11 cellular contexts compared by ENCODE assay signal in the genomic region with DNA sequence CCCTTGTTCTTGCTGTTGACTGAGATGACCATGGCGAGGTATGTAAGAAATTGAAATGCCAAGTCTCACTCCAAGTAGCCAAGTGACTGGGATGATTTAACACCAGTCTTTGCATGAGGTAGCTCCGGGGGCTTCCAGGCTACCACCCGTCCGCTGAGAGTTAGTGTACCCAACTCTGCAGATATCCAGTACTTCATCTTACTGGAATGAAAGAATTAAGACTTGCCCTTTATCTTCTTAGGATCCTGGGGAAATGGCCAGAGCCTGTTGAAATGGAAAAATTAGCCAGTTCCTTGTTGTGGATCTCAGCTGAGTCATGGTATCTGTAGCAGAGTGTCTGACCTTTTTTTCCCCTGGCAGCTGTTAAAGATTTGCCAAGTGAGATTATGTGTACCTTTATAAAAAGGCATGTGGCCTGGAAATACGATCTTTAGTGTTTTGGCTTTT.
A peak's percentile ranks its signal among the peaks of the same experiment; 100 is the strongest.
DNase-seq lines count a peak whose midpoint lies in the region; ATAC-seq, FAIRE-seq and TF ChIP-seq lines count a peak whose summit lies in the region.
"Had no signal": no experiment of that assay in that cellular context is flagged by ENCODE, and none has a peak within 500 bp of the region (broad histone marks: within the 10 kb centered on the region; RNA-seq: fewer than 3 reads in every experiment).

No MANE protein-coding gene starts in this region.

- H3K4me1 ChIP-seq in HUES48 (ENCODE audit: control insufficient read depth, insufficient read depth, low read length) (peaks cover 35% of the 10 kb centered on the region), K562 (replicated peaks in 1 of 2; ENCODE audit: control insufficient read depth in 2 of 2, insufficient read depth in 2 of 2, low read length in 2 of 2) (peaks cover 0 to 7% of the 10 kb centered on the region in 2 experiments; a peak in 3 of 5 replicates), stomach smooth muscle (ENCODE audit: control insufficient read depth, insufficient read depth, low read length) (peaks cover 12% of the 10 kb centered on the region)

- POLR2A ChIA-PET in K562 (lab: Yijun Ruan, JAX) = interaction anchor here (0.9 to 1.1 kb wide), 3 partner anchors 10 to 432 kb away, joined by 3 to 4 read pairs (median 4); a partner anchor contains a TSS

- H3K36me3 ChIP-seq in HUES48 (ENCODE audit: control insufficient read depth, insufficient read depth, low read length) (no peaks in the 10 kb centered on the region), K562 (ENCODE audit: control insufficient read depth, insufficient read depth, low read length) (no peaks in the 10 kb centered on the region), stomach smooth muscle (ENCODE audit: control insufficient read depth in 2 of 2, insufficient read depth in 2 of 2, low read length in 2 of 2) (no peaks in the 10 kb centered on the region)

- 46% methylated on average over 5 of the region's 5 CpGs for WGBS in K562 (ENCODE audit: insufficient coverage, low coverage, missing lambda C conversion rate)

- ATAC-seq in K562 (peak; percentile 71), GM18867 (IDR thresholded peaks at IDR 0.05; ENCODE audit: unreplicated experiment) (no peak), HG03457 (IDR thresholded peaks at IDR 0.05; ENCODE audit: unreplicated experiment) (no peak)

- FAIRE-seq in K562 (lab: Jason Lieb, UNC) = peak; percentile 60

- H3K27ac ChIP-seq in HUES48 (ENCODE audit: low read depth, low read length) (peak overlapping the region; percentile 92), K562 (ENCODE audit: extremely low read depth, low read depth, low read length) (0 out of 3 replicates have a peak overlapping the region, but pooled peaks have one; percentile 19), stomach smooth muscle (ENCODE audit: low read length) (peak overlapping the region; percentile 64)

- no peaks in the 10 kb centered on the region for H3K9me1 ChIP-seq in K562 (ENCODE audit: control insufficient read depth, insufficient read depth, low read length)

- H3K4me2 ChIP-seq in K562 (ENCODE audit: insufficient read depth, low read length) = no peak overlapping the region

- H3K27me3 ChIP-seq in HUES48 (ENCODE audit: control insufficient read depth, insufficient read depth, low read length) (no peaks in the 10 kb centered on the region), K562 (ENCODE audit: control insufficient read depth in 2 of 2, insufficient read depth in 2 of 2, low read length in 2 of 2) (no peaks in the 10 kb centered on the region), stomach smooth muscle (ENCODE audit: control insufficient read depth in 1 of 2, insufficient read depth in 2 of 2, low read length in 2 of 2) (no peaks in the 10 kb centered on the region)

- H3K4me3 ChIP-seq in HUES48 (ENCODE audit: low read depth, low read length) (peak overlapping the region; percentile 34), K562 (no peak overlapping the region), stomach smooth muscle (ENCODE audit: low read length in 2 of 2) (peak overlapping the region; percentile 7 to 52)

- no peaks in the 10 kb centered on the region for H3K79me2 ChIP-seq in K562 (ENCODE audit: control insufficient read depth, insufficient read depth, low read length)

- CTCF ChIA-PET in K562 (lab: Yijun Ruan, JAX; ENCODE audit: low intra/inter-chr PET ratio) = no interaction called here

- TF ChIP-seq POLR2A in K562 (conservative IDR thresholded peaks at IDR 0.05) = no peak

- no peak for TF ChIP-seq CTCF in K562 (IDR thresholded peaks at IDR 0.05 in 2 of 3, conservative IDR thresholded peaks at IDR 0.05 in 1 of 3; ENCODE audit: insufficient read depth in 2 of 3, low read depth in 1 of 3, low read length in 3 of 3)

- no peak for TF ChIP-seq RAD21 in K562 (CRISPR knock-in tag; conservative IDR thresholded peaks at IDR 0.05 in 1 of 2, IDR thresholded peaks at IDR 0.05 in 1 of 2)

- H3K9me3 ChIP-seq in HUES48 (ENCODE audit: control insufficient read depth, insufficient read depth, low read length) (no peaks in the 10 kb centered on the region), K562 (replicated peaks; ENCODE audit: control insufficient read depth, insufficient read depth, low read depth, low read length) (no peaks in the 10 kb centered on the region), stomach smooth muscle (ENCODE audit: control insufficient read depth in 2 of 2, low read length in 2 of 2) (no peaks in the 10 kb centered on the region)

- no TSS peak for BruUV-seq in K562 (replicated peaks; lab: Mats Ljungman, UMichigan)

- intact Hi-C loops in K562 (cut with micrococcal nuclease) = no loop called here

- TF ChIP-seq EP300 in K562 (IDR thresholded peaks at IDR 0.05; ENCODE audit: low read length) = peak; percentile 31; the same call in 1 of the 2 replicates

- H2AFZ ChIP-seq in K562 (ENCODE audit: low read depth, low read length) = no peak overlapping the region

- in situ Hi-C loops in K562 (cut with MboI) = no loop called here

- H4K20me1 ChIP-seq in K562 (replicated peaks; ENCODE audit: control insufficient read depth, insufficient read depth, low read length) = no peaks in the 10 kb centered on the region

- H3K9ac ChIP-seq in HUES48 (ENCODE audit: low read depth, low read length) (0 out of 2 replicates have a peak overlapping the region, but pooled peaks have one; percentile 1), K562 (ENCODE audit: insufficient read depth in 1 of 2, low read depth in 2 of 2, low read length in 2 of 2) (no peak overlapping the region), stomach smooth muscle (ENCODE audit: low read length in 2 of 2) (peak overlapping the region in 1 of 2 donors; percentile 13)

- DNase-seq in K562 (ENCODE audit: extremely low read depth in 1 of 4, low spot score in 3 of 4) = peak in 2 of 4 experiments; percentile 33 to 46
- peak; percentile 68 for DNase-seq in islet precursor cell
- no peak for DNase-seq in KG1 (lab: John Stamatoyannopoulos, UW)
- no peak for DNase-seq in middle frontal gyrus (ENCODE audit: extremely low spot score, low spot score)
- DNase-seq: activated effector memory CD4-positive, alpha-beta T cell treated with anti-CD3 and anti-CD28 coated beads, Interleukin-2, amount 50 U/mL, for 16 hours; NCI-H510A treated with DMSO at 0.1 percent for 48 hours; stimulated activated CD4-positive, alpha-beta T cell treated with anti-CD3 and anti-CD28 coated beads, Interleukin-4, amount 100 ng/mL, for 4 hours had no signal

TF ChIP-seq in K562, 482 proteins besides CTCF, POLR2A, EP300 and RAD21 (continues in another document):
- TF ChIP-seq SNRNP70 (optimal IDR thresholded peaks at IDR 0.05; ENCODE audit: low read depth, low read length) = no peak
- no peak for TF ChIP-seq ATF7 (IDR thresholded peaks at IDR 0.05)
- TF ChIP-seq LCOR (CRISPR knock-in tag; IDR thresholded peaks at IDR 0.05) = no peak
- no peak for TF ChIP-seq PURB (CRISPR knock-in tag; IDR thresholded peaks at IDR 0.05; ENCODE audit: low read depth)
- no peak for TF ChIP-seq SRF (CRISPR knock-in tag; IDR thresholded peaks at IDR 0.05)
- no peak for TF ChIP-seq ILK (tag; IDR thresholded peaks at IDR 0.05; ENCODE audit: borderline replicate concordance, low read depth)
- TF ChIP-seq ASH1L (IDR thresholded peaks at IDR 0.05; ENCODE audit: borderline replicate concordance, low read depth, partially characterized antibody) = no peak
- no peak for TF ChIP-seq EHMT2 (IDR thresholded peaks at IDR 0.05)
- peak; percentile 51; the same call in 1 of the 2 replicates for TF ChIP-seq SPI1 (IDR thresholded peaks at IDR 0.05; ENCODE audit: borderline replicate concordance, low read depth, low read length)
- TF ChIP-seq, protein P1, sequence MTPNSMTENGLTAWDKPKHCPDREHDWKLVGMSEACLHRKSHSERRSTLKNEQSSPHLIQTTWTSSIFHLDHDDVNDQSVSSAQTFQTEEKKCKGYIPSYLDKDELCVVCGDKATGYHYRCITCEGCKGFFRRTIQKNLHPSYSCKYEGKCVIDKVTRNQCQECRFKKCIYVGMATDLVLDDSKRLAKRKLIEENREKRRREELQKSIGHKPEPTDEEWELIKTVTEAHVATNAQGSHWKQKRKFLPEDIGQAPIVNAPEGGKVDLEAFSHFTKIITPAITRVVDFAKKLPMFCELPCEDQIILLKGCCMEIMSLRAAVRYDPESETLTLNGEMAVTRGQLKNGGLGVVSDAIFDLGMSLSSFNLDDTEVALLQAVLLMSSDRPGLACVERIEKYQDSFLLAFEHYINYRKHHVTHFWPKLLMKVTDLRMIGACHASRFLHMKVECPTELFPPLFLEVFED (CRISPR knock-in tag; conservative IDR thresholded peaks at IDR 0.05) = no peak
- no peak for TF ChIP-seq MYBL2 (IDR thresholded peaks at IDR 0.05; ENCODE audit: low read depth)
- TF ChIP-seq MYBL2 (CRISPR knock-in tag; IDR thresholded peaks at IDR 0.05; ENCODE audit: borderline replicate concordance) = no peak
- TF ChIP-seq, protein P2, sequence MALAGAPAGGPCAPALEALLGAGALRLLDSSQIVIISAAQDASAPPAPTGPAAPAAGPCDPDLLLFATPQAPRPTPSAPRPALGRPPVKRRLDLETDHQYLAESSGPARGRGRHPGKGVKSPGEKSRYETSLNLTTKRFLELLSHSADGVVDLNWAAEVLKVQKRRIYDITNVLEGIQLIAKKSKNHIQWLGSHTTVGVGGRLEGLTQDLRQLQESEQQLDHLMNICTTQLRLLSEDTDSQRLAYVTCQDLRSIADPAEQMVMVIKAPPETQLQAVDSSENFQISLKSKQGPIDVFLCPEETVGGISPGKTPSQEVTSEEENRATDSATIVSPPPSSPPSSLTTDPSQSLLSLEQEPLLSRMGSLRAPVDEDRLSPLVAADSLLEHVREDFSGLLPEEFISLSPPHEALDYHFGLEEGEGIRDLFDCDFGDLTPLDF (CRISPR knock-in tag; IDR thresholded peaks at IDR 0.05) = no peak
- no peak for TF ChIP-seq YY1 (IDR thresholded peaks at IDR 0.05; ENCODE audit: borderline replicate concordance in 1 of 3, control insufficient read depth in 1 of 3, extremely low read depth in 1 of 3, insufficient read depth in 3 of 3, insufficient read length in 1 of 3, insufficient replicate concordance in 2 of 3, low read depth in 1 of 3, low read length in 2 of 3)
- 0 out of 2 replicates have a peak, but pooled peaks have one; percentile 32 for TF ChIP-seq ZNF445 (CRISPR knock-in tag; IDR thresholded peaks at IDR 0.05; ENCODE audit: low read depth)
- TF ChIP-seq RHOXF2B (CRISPR knock-in tag; conservative IDR thresholded peaks at IDR 0.05) = no peak

Comparison
In these comparisons a context has a peak if more than half of its experiments do, and no peak if none do; other contexts are left out.
1. H3K27ac ChIP-seq: peak in every context shown above with its lines; median percentile 92 in HUES48; 64 in stomach smooth muscle; 19 in K562.